ENCODE assay signal across 9 cellular contexts in the genomic region with DNA sequence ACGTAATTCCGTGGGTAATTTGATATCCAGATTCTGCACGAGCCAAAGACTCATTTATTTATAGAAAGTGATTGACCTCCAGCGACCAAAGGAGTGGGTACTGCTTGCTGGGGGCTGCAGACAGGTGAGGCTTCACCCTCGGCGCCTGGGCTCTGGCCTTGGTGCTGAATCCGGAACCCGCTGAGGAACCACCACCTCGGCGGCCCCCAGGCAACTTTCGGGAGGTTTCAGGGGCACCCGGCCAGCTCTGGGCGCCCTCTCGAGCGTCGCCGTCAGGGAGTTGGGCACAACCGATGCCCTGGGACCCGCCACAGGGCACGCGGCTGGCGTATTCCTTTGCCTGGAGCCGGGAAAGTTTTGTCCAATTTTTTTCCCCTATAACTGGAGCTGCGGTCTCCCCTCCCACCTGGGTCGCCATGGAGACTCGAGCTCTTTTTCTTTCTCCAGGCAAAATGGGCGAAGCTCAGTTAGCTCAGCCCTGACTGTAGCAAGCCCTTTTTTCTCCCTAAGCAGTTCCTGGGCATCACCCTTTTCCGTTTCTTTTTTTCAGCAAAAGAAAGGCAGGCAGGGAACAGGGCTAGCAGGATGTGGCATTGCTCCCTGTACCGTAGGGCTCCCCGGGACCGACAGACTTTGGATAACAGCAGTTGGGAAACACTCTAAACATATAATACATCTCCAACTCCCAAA. TPM values are rescaled to one million over a fixed set of nuclear protein-coding genes. Genes with fewer than 3 reads are reported as not detected.
A peak's percentile ranks its signal among the peaks of the same experiment; 100 is the strongest.
DNase-seq lines count a peak whose midpoint lies in the region; ATAC-seq, FAIRE-seq and TF ChIP-seq lines count a peak whose summit lies in the region.
"Had no signal": no experiment of that assay in that cellular context is flagged by ENCODE, and none has a peak within 500 bp of the region (broad histone marks: within the 10 kb centered on the region; RNA-seq: fewer than 3 reads in every experiment).

No MANE protein-coding gene starts in this region.

- intact Hi-C loops in dorsolateral prefrontal cortex (cut with DNase I) (loop anchor here (5.0 to 10.0 kb wide), 2 partner anchors 200 to 212 kb away; no protein-coding TSS in a partner anchor), pancreas (cut with DNase I) (loop anchor here in 1 of 3 donors (10.0 kb wide), 1 partner anchor 200 kb away; no protein-coding TSS in a partner anchor)

- TF ChIP-seq CTCF in dorsolateral prefrontal cortex (IDR thresholded peaks at IDR 0.05 in 54 of 56, conservative IDR thresholded peaks at IDR 0.05 in 2 of 56; ENCODE audit: low read depth in 1 of 56, partially characterized antibody in 56 of 56) (no peak), pancreas (IDR thresholded peaks at IDR 0.05) (no peak)

- peaks cover 0 to 56% (median 23%) of the 10 kb centered on the region in 45 donors for H3K27me3 ChIP-seq in dorsolateral prefrontal cortex
- H3K27me3 ChIP-seq in pancreas: peaks cover 6 to 39% (median 11%) of the 10 kb centered on the region in 4 donors

- no peak for FAIRE-seq in pancreas (lab: Jason Lieb, UNC)

- no peaks in the 10 kb centered on the region for H3K9me3 ChIP-seq in pancreas

- peaks cover 0 to 3% (median 0%) of the 10 kb centered on the region in 3 donors for H3K4me1 ChIP-seq in pancreas

- DNase-seq in activated CD4-positive, alpha-beta T cell treated with anti-CD3 and anti-CD28 coated beads for 48 hours: peak; percentile 33
- DNase-seq in activated CD4-positive, alpha-beta T cell treated with anti-CD3 and anti-CD28 coated beads for 4 hours: no peak
- DNase-seq in NCI-H2171 (lab: John Stamatoyannopoulos, UW) (peak; percentile 76), dorsolateral prefrontal cortex (peak in 4 of 10 donors; percentile 13 to 41 (median 29)), pancreas (peak in 4 of 6 donors; percentile 7 to 73 (median 23)), pons (ENCODE audit: low spot score) (no peak)

- H3K27ac ChIP-seq in dorsolateral prefrontal cortex (peak overlapping the region in 5 of 59 donors; percentile 1 to 63 (median 4)), pancreas (no peak overlapping the region)

- ATAC-seq in pancreas (peak in 3 of 4 donors; percentile 31 to 77 (median 47)), GM18520 (IDR thresholded peaks at IDR 0.05; ENCODE audit: unreplicated experiment) (no peak), GM19455 (IDR thresholded peaks at IDR 0.05; ENCODE audit: unreplicated experiment) (no peak)
- ATAC-seq: activated naive CD4-positive, alpha-beta T cell treated with anti-CD3 and anti-CD28 coated beads, Interleukin-2, amount 50 U/mL, for 72 hours had no signal

- H3K4me3 ChIP-seq in dorsolateral prefrontal cortex: peak overlapping the region; percentile 14 to 75 (median 59)
- no peak overlapping the region for H3K4me3 ChIP-seq in pancreas

- WGBS in pancreas, 2 donors: 6% methylated on average over 31 of the region's 31 CpGs

- no peaks in the 10 kb centered on the region for H3K36me3 ChIP-seq in pancreas

RNA-seq across cellular contexts. Expression of a gene that starts 1.9 kb away (rescaled TPM):
- total RNA-seq in dorsolateral prefrontal cortex (10 to 100 TPM in 119 of 120 experiments, 1 to 10 TPM in 1; 7.0 to 48.8 (median 30.1) TPM), pancreas (1 to 10 TPM in 2 of 6 donors, under 1 TPM in 4; 0.28 to 1.4 (median 0.55) TPM)
- 1 to 10 TPM in 1 of 2 donors, under 1 TPM in 1; 0.30 to 1.9 TPM for polyA plus RNA-seq in pancreas
- total RNA-seq: activated naive CD4-positive, alpha-beta T cell treated with anti-CD3 and anti-CD28 coated beads, Interleukin-2, amount 50 U/mL, for 72 hours had no signal

Comparison
In these comparisons a context has a peak if more than half of its experiments do, and no peak if none do; other contexts are left out.
1. DNase-seq: peak in activated CD4-positive, alpha-beta T cell treated with anti-CD3 and anti-CD28 coated beads for 48 hours (single experiment), NCI-H2171 (single experiment) and pancreas (4 of 6); none in activated CD4-positive, alpha-beta T cell treated with anti-CD3 and anti-CD28 coated beads for 4 hours (0 of 2) and pons (single experiment).
2. H3K4me3 ChIP-seq: peak in dorsolateral prefrontal cortex (59 of 59); none in pancreas (0 of 4).
3. ATAC-seq: peak in pancreas (3 of 4); none in GM18520 (single experiment) and GM19455 (single experiment).